14 cellular contexts compared by ENCODE assay signal in the genomic region with DNA sequence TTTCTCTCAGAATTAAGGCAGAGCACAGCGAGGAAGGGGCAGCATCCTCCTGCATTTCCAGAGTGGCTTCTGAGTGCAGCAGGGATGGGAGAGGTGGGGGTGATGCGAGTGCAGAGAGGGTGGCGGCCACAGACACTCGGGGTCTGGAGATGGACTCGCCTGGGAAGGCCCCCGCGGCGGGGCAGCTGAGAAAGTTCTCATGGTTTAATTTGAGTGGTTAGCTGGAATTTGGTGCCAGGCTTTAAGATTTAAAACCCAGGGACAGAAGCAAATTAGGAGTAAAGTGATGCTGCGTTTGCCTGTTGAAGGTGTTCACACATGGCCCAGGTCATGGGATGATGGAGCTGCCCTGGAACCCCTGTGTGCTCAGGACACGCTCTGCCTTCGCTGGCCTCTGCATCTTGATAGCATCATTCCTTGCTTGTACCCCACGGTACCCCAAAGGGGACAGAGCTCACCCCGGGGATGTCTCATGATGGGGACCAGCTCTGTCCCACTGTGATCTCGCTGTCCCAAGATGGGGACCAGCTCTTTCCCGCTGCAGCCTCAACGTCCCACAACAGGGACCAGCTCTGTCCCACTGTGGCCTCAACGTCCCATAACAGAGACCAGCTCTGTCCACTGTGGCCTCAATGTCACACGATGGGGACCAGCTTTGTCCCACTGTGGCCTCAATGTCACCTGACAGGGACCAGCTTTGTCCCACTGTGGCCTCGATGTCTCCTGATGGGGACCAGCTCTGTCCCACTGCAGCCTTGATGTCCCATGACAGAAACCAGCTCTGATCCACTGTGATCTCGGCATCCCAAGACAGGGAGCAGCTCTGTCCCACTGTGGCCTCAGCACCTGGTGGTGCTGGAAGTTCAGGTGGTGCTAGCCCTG.
"Had no signal": no experiment of that assay in that cellular context is flagged by ENCODE, and none has a peak within 500 bp of the region (broad histone marks: within the 10 kb centered on the region; RNA-seq: fewer than 3 reads in every experiment).

No MANE protein-coding gene starts in this region.

- H3K36me3 Mint-ChIP-seq: activated naive CD4-positive, alpha-beta T cell treated with anti-CD3 and anti-CD28 coated beads, Interleukin-2, amount 50 U/mL, for 72 hours; memory B cell; stimulated activated effector memory CD8-positive, alpha-beta T cell treated with anti-CD3 and anti-CD28 coated beads, Interleukin-12 subunit alpha, Interleukin-12 subunit beta, amount 100 ng/mL, for 72 hours had no signal

- H3K36me3 ChIP-seq: upper lobe of left lung had no signal

- H3K9me3 Mint-ChIP-seq: activated naive CD4-positive, alpha-beta T cell treated with anti-CD3 and anti-CD28 coated beads, Interleukin-2, amount 50 U/mL, for 72 hours; central memory CD8-positive, alpha-beta T cell; dendritic cell treated with granulocyte-macrophage colony-stimulating factor and Interleukin-4, amounts not matched to agents 40 ng/mL and 50 ng/mL, for 4 days; memory B cell; stimulated activated effector memory CD8-positive, alpha-beta T cell treated with anti-CD3 and anti-CD28 coated beads, Interleukin-12 subunit alpha, Interleukin-12 subunit beta, amount 100 ng/mL, for 72 hours had no signal

- H3K9me3 ChIP-seq: body of pancreas, SK-N-SH, upper lobe of left lung had no signal

- H3K9ac ChIP-seq: parathyroid adenoma, SK-N-SH had no signal

- H3K79me2 ChIP-seq: parathyroid adenoma had no signal

- H3K4me1 ChIP-seq: parathyroid adenoma, upper lobe of left lung had no signal

- DNase-seq: activated CD4-positive, CD25-positive, alpha-beta regulatory T cell; amniotic stem cell; body of pancreas; erythroblast; glutamatergic neuron; SK-N-SH; small intestine had no signal

- H2AFZ ChIP-seq: parathyroid adenoma had no signal

- H3K27ac Mint-ChIP-seq: activated naive CD4-positive, alpha-beta T cell treated with anti-CD3 and anti-CD28 coated beads, Interleukin-2, amount 50 U/mL, for 72 hours; dendritic cell treated with granulocyte-macrophage colony-stimulating factor and Interleukin-4, amounts not matched to agents 40 ng/mL and 50 ng/mL, for 4 days; memory B cell; stimulated activated effector memory CD8-positive, alpha-beta T cell treated with anti-CD3 and anti-CD28 coated beads, Interleukin-12 subunit alpha, Interleukin-12 subunit beta, amount 100 ng/mL, for 72 hours had no signal

- H3K27me3 ChIP-seq: body of pancreas, upper lobe of left lung had no signal

- ATAC-seq: activated naive CD4-positive, alpha-beta T cell treated with anti-CD3 and anti-CD28 coated beads, Interleukin-2, amount 50 U/mL, for 72 hours; stimulated activated effector memory CD8-positive, alpha-beta T cell treated with anti-CD3 and anti-CD28 coated beads, Interleukin-12 subunit alpha, Interleukin-12 subunit beta, amount 100 ng/mL, for 72 hours had no signal

- H3K27ac ChIP-seq: parathyroid adenoma, upper lobe of left lung had no signal

- H3K4me3 ChIP-seq: body of pancreas, upper lobe of left lung had no signal

- H3K4me3 Mint-ChIP-seq: central memory CD8-positive, alpha-beta T cell; dendritic cell treated with granulocyte-macrophage colony-stimulating factor and Interleukin-4, amounts not matched to agents 40 ng/mL and 50 ng/mL, for 4 days; memory B cell; stimulated activated effector memory CD8-positive, alpha-beta T cell treated with anti-CD3 and anti-CD28 coated beads, Interleukin-12 subunit alpha, Interleukin-12 subunit beta, amount 100 ng/mL, for 72 hours had no signal

- H3K4me2 ChIP-seq: SK-N-SH had no signal

- H3K4me1 Mint-ChIP-seq: memory B cell had no signal
